2 cellular contexts compared by ENCODE assay signal in the genomic region with DNA sequence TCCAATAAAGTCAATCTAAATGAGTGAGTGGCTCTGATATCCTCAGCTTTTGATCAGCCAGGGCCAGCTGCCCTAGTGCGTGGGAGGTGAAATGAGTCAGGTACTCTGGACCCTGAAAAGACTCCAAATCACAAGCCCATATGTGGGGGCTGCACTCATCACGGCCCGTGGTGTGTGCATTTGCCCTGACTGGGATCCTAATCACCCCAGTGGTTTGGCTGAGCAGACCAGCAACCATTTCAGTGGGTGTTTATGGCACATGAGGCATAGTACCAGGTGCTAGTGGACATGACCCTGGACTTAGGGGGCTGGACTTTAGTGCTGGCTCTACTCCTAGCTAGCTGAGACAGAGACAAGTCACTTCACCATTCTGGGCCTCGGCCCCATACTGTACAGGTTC.
TF ChIP-seq lines count a peak whose summit lies in the region.

No MANE protein-coding gene starts in this region.

TF ChIP-seq in HEK293, 187 proteins besides CTCF, POLR2A, EP300 and RAD21:
- TF ChIP-seq ZNF24 (tag by site-specific recombination; IDR thresholded peaks at IDR 0.05) (no peak), SCRT1 (tag by site-specific recombination; IDR thresholded peaks at IDR 0.05; ENCODE audit: borderline replicate concordance) (no peak), EGR2 (tag by site-specific recombination; IDR thresholded peaks at IDR 0.05; ENCODE audit: low read depth) (peak; percentile 46; the same call in 1 of the 2 replicates), ZFHX2 (tag by site-specific recombination; conservative IDR thresholded peaks at IDR 0.05) (peak; percentile 19; the same call in 1 of the 2 replicates), ZNF600 (tag by site-specific recombination; IDR thresholded peaks at IDR 0.05) (no peak)

TF ChIP-seq in WTC11, 78 proteins besides CTCF, POLR2A, EP300 and RAD21:
- TF ChIP-seq MXD4 (CRISPR knock-in tag; IDR thresholded peaks at IDR 0.05; ENCODE audit: borderline replicate concordance) (no peak), NR3C1 (CRISPR knock-in tag; conservative IDR thresholded peaks at IDR 0.05; ENCODE audit: low read depth) (no peak)
